In genomic region chr14:75518625-75519024, GRCh38 we compare ENCODE assay signal across 12 cellular contexts. TPM values are rescaled to one million over a fixed set of nuclear protein-coding genes. Genes with fewer than 3 reads are reported as not detected.
A peak's percentile ranks its signal among the peaks of the same experiment; 100 is the strongest.
DNase-seq lines count a peak whose midpoint lies in the region; FAIRE-seq and TF ChIP-seq lines count a peak whose summit lies in the region.
"Had no signal": no experiment of that assay in that cellular context is flagged by ENCODE, and none has a peak within 500 bp of the region (broad histone marks: within the 10 kb centered on the region; RNA-seq: fewer than 3 reads in every experiment).

No MANE protein-coding gene starts in this region.

- no peak overlapping the region for H3K27ac Mint-ChIP-seq in CD14-positive monocyte
- H3K27ac Mint-ChIP-seq: activated naive CD4-positive, alpha-beta T cell treated with anti-CD3 and anti-CD28 coated beads, Interleukin-2, amount 50 U/mL, for 72 hours had no signal

- H3K4me3 ChIP-seq in kidney (ENCODE audit: low read length in 2 of 2), result no peak overlapping the region

- no peaks in the 10 kb centered on the region for H3K9me3 ChIP-seq in kidney (ENCODE audit: control insufficient read depth in 1 of 2, low read length in 2 of 2)

- no peaks in the 10 kb centered on the region for H3K4me1 ChIP-seq in kidney (ENCODE audit: control insufficient read depth in 1 of 2, insufficient read depth in 1 of 2, low read depth in 1 of 2, low read length in 2 of 2)

- TF ChIP-seq CTCF in CD14-positive monocyte (IDR thresholded peaks at IDR 0.05), result peak; percentile 66
- peak; percentile 4 for TF ChIP-seq CTCF in kidney (IDR thresholded peaks at IDR 0.05; ENCODE audit: borderline replicate concordance, extremely low read depth, insufficient read depth)

- no peak overlapping the region for H3K4me3 Mint-ChIP-seq in CD14-positive monocyte

- intact Hi-C loops in CD14-positive monocyte (cut with micrococcal nuclease) (no loop called here), kidney (cut with DNase I) (no loop called here)

- H3K9me3 Mint-ChIP-seq in CD14-positive monocyte, result peaks cover 0 to 4% (median 2%) of the 10 kb centered on the region in 7 donors

- no peak for DNase-seq in CD14-positive monocyte (ENCODE audit: low spot score)
- peak; percentile 45 for DNase-seq in HCEC 1CT
- DNase-seq in UCSD-AML1 (lab: John Stamatoyannopoulos, UW; ENCODE audit: unreplicated experiment), result peak; percentile 38
- DNase-seq in kidney, result no peak
- DNase-seq in NCI-H1417 treated with DMSO at 0.1 percent for 48 hours (lab: John Stamatoyannopoulos, UW), result no peak
- no peak for DNase-seq in GOT3 (lab: John Stamatoyannopoulos, UW)
- DNase-seq in ecto neural progenitor cell (ENCODE audit: low spot score), result no peak
- no peak for DNase-seq in AG08395 (ENCODE audit: low spot score)
- DNase-seq: midbrain; NCI-H1436; stimulated activated naive CD4-positive, alpha-beta T cell treated with Interleukin-2 at 50 U/mL for 16 hours had no signal

- no peaks in the 10 kb centered on the region for H3K36me3 Mint-ChIP-seq in CD14-positive monocyte

- H3K4me1 Mint-ChIP-seq in CD14-positive monocyte, result peaks cover 53% of the 10 kb centered on the region

- no peaks in the 10 kb centered on the region for H3K36me3 ChIP-seq in kidney (ENCODE audit: control insufficient read depth in 1 of 2, insufficient read depth in 2 of 2, low read length in 2 of 2)

- FAIRE-seq in kidney (lab: Jason Lieb, UNC), result no peak

- no peak overlapping the region for H3K9ac ChIP-seq in kidney (ENCODE audit: low read length in 2 of 2)

- H3K27ac ChIP-seq in kidney (ENCODE audit: low read depth in 2 of 2, low read length in 2 of 2), result no peak overlapping the region

- peaks cover 0 to 6% (median 2%) of the 10 kb centered on the region in 3 donors for H3K27me3 Mint-ChIP-seq in CD14-positive monocyte (ENCODE audit: low read depth in 3 of 3)

RNA-seq across cellular contexts. Expression of gene BATF, which starts 3.6 kb away (rescaled TPM):
- polyA plus RNA-seq in CD14-positive monocyte (10 to 100 TPM; 20.9 to 25.8 TPM), kidney (ENCODE audit: insufficient read depth, low read depth, low replicate concordance) (1.6 TPM)
- total RNA-seq in kidney, result 3.7 TPM

RNA-seq across cellular contexts. Expression of gene FLVCR2, which starts 59.8 kb away (rescaled TPM):
- polyA plus RNA-seq in CD14-positive monocyte (10 to 100 TPM; 16.3 to 36.6 TPM), kidney (ENCODE audit: insufficient read depth, low read depth, low replicate concordance) (7.1 TPM)
- 17.0 TPM for total RNA-seq in kidney

Comparison
In these comparisons a context has a peak if more than half of its experiments do, and no peak if none do; other contexts are left out.
1. DNase-seq: peak in HCEC 1CT (single experiment) and UCSD-AML1 (single experiment); none in CD14-positive monocyte (single experiment), kidney (single experiment), NCI-H1417 treated with DMSO at 0.1 percent for 48 hours (single experiment), GOT3 (single experiment), ecto neural progenitor cell (single experiment) and AG08395 (single experiment).